ENCODE assay signal across 16 cellular contexts in genomic region chr9:135278586-135278985, GRCh38.
A peak's percentile ranks its signal among the peaks of the same experiment; 100 is the strongest.
DNase-seq lines count a peak whose midpoint lies in the region; ATAC-seq, FAIRE-seq and TF ChIP-seq lines count a peak whose summit lies in the region.
"Had no signal": no experiment of that assay in that cellular context is flagged by ENCODE, and none has a peak within 500 bp of the region (broad histone marks: within the 10 kb centered on the region; RNA-seq: fewer than 3 reads in every experiment).

No MANE protein-coding gene starts in this region.

- TF ChIP-seq CTCF in kidney (IDR thresholded peaks at IDR 0.05; ENCODE audit: borderline replicate concordance, extremely low read depth, insufficient read depth) = no peak

- no peaks in the 10 kb centered on the region for H3K27me3 Mint-ChIP-seq in activated CD4-positive, alpha-beta T cell treated with anti-CD3 and anti-CD28 coated beads, Interleukin-2, amount 10 ng/mL, durations not matched to agents 24 days and 14 days

- H3K9ac ChIP-seq in kidney (ENCODE audit: low read length in 2 of 2) = no peak overlapping the region

- H3K36me3 ChIP-seq in kidney (ENCODE audit: control insufficient read depth in 1 of 2, insufficient read depth in 2 of 2, low read length in 2 of 2) = no peaks in the 10 kb centered on the region
- H3K36me3 ChIP-seq: HAP-1 had no signal

- no peak overlapping the region for H3K4me3 Mint-ChIP-seq in activated CD4-positive, alpha-beta T cell treated with anti-CD3 and anti-CD28 coated beads, Interleukin-2, amount 10 ng/mL, durations not matched to agents 24 days and 14 days
- H3K4me3 Mint-ChIP-seq: CD8-positive, alpha-beta T cell had no signal

- H3K4me3 ChIP-seq in kidney (ENCODE audit: low read length in 2 of 2) = no peak overlapping the region
- H3K4me3 ChIP-seq: A549, HAP-1 had no signal

- intact Hi-C loops in kidney (cut with DNase I) = no loop called here
- intact Hi-C loops in activated CD4-positive, alpha-beta T cell treated with anti-CD3 and anti-CD28 coated beads, Interleukin-2, amount 10 ng/mL, durations not matched to agents 24 days and 14 days (cut with micrococcal nuclease) = no loop called here

- H3K27ac Mint-ChIP-seq in activated CD4-positive, alpha-beta T cell treated with anti-CD3 and anti-CD28 coated beads, Interleukin-2, amount 10 ng/mL, durations not matched to agents 24 days and 14 days = no peak overlapping the region
- H3K27ac Mint-ChIP-seq: CD8-positive, alpha-beta T cell had no signal

- H3K9me3 Mint-ChIP-seq in activated CD4-positive, alpha-beta T cell treated with anti-CD3 and anti-CD28 coated beads, Interleukin-2, amount 10 ng/mL, durations not matched to agents 24 days and 14 days = no peaks in the 10 kb centered on the region
- H3K9me3 Mint-ChIP-seq: CD8-positive, alpha-beta T cell had no signal

- DNase-seq in DMS153 (lab: John Stamatoyannopoulos, UW) (peak; percentile 34), DMS153 treated with DMSO at 0.1 percent for 48 hours (lab: John Stamatoyannopoulos, UW; ENCODE audit: unreplicated experiment) (no peak), DMS79 (lab: John Stamatoyannopoulos, UW) (peak; percentile 93), SHP77 (lab: John Stamatoyannopoulos, UW) (peak; percentile 74 to 79), kidney (peak; percentile 43)
- no peak for DNase-seq in activated CD4-positive, CD25-positive, alpha-beta regulatory T cell treated with anti-CD3 and anti-CD28 coated beads, Interleukin-2, amount 50 U/mL, for 72 hours
- no peak for DNase-seq in activated CD4-positive, alpha-beta T cell treated with anti-CD3 and anti-CD28 coated beads, Interleukin-2, amount 10 ng/mL, durations not matched to agents 24 days and 14 days
- DNase-seq: AML-193; Calu3; CD8-positive, alpha-beta T cell; GF-D8 had no signal

- no peaks in the 10 kb centered on the region for H3K36me3 Mint-ChIP-seq in activated CD4-positive, alpha-beta T cell treated with anti-CD3 and anti-CD28 coated beads, Interleukin-2, amount 10 ng/mL, durations not matched to agents 24 days and 14 days (ENCODE audit: low read depth)
- H3K36me3 Mint-ChIP-seq: CD8-positive, alpha-beta T cell had no signal

- H3K9me3 ChIP-seq in kidney (ENCODE audit: control insufficient read depth in 1 of 2, low read length in 2 of 2) = no peaks in the 10 kb centered on the region
- H3K9me3 ChIP-seq: A549, HAP-1 had no signal

- no peak overlapping the region for H3K27ac ChIP-seq in kidney (ENCODE audit: low read depth in 2 of 2, low read length in 2 of 2)
- H3K27ac ChIP-seq: 22Rv1, A549, HL-60 had no signal

- no peak for ATAC-seq in HG03108 (IDR thresholded peaks at IDR 0.05; ENCODE audit: unreplicated experiment)
- ATAC-seq: A549; CD8-positive, alpha-beta T cell had no signal

- H3K4me1 ChIP-seq in kidney (ENCODE audit: control insufficient read depth in 1 of 2, insufficient read depth in 1 of 2, low read depth in 1 of 2, low read length in 2 of 2) = no peaks in the 10 kb centered on the region
- H3K4me1 ChIP-seq: HAP-1 had no signal

- FAIRE-seq in kidney (lab: Jason Lieb, UNC) = no peak
- FAIRE-seq: A549 had no signal

- no peaks in the 10 kb centered on the region for H3K4me1 Mint-ChIP-seq in activated CD4-positive, alpha-beta T cell treated with anti-CD3 and anti-CD28 coated beads, Interleukin-2, amount 10 ng/mL, durations not matched to agents 24 days and 14 days

Comparison
In these comparisons a context has a peak if more than half of its experiments do, and no peak if none do; other contexts are left out.
1. DNase-seq: peak in DMS153 (single experiment), DMS79 (single experiment), SHP77 (2 of 2) and kidney (single experiment); none in DMS153 treated with DMSO at 0.1 percent for 48 hours (single experiment), activated CD4-positive, CD25-positive, alpha-beta regulatory T cell treated with anti-CD3 and anti-CD28 coated beads, Interleukin-2, amount 50 U/mL, for 72 hours (single experiment) and activated CD4-positive, alpha-beta T cell treated with anti-CD3 and anti-CD28 coated beads, Interleukin-2, amount 10 ng/mL, durations not matched to agents 24 days and 14 days (single experiment).